Comparison of ENCODE assay signal across 10 cellular contexts in the genomic region with DNA sequence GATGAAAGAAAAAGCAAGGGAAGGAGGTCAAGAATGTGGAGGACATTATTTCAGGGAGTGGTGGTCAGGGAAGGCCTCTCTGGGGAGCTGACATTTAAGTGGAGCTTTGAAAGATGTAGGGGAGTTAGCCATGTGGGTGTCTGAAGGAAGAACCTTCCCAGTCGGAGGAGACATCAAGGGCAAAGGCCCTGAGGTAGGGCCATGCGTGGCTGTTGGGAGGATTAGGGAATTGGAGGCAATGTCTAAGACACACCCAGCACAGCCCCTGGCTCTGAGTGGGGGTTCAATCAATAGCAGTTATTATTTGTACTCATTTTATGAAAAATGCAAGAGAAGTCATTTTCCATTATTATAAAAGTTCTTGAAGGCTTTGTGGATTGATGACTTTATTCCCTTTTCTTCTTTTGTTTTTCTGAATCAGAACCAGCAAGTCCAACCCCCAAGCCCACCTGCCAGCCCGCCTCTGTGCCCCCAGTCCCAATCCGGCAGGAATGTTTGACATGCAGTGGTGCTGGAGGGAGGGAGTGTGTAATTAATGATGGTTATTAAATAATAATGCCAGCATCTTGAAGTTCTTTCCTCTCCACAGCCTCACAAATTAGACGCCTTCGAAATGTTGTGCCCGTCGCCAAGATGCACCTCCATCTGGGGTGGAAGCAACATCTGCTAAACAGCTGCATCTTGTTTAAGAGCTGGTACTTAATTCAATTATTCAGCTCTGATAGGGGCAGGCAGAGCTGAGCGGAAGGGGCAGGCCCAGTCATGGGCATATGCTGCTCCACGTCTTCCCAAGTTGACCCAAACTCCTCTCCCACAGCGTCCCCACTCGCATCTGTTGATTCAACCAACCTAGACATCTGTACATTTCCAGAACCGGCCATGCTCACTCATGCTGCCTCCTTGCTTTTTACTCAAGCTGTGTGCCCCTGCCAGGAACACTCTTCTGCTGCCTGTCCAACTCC.
DNase-seq lines count a peak whose midpoint lies in the region; ATAC-seq and TF ChIP-seq lines count a peak whose summit lies in the region.
"Had no signal": no experiment of that assay in that cellular context is flagged by ENCODE, and none has a peak within 500 bp of the region (broad histone marks: within the 10 kb centered on the region; RNA-seq: fewer than 3 reads in every experiment).

No MANE protein-coding gene starts in this region.

- H3K27me3 Mint-ChIP-seq in activated CD8-positive, alpha-beta T cell treated with anti-CD3 and anti-CD28 coated beads for 36 hours = peaks cover 38% of the 10 kb centered on the region

- TF ChIP-seq CTCF in HEK293 (tag by site-specific recombination; IDR thresholded peaks at IDR 0.05) (no peak), brain microvascular endothelial cell (IDR thresholded peaks at IDR 0.05; ENCODE audit: low read depth, low read length, missing control alignments) (no peak)
- no peak for TF ChIP-seq CTCF in activated CD8-positive, alpha-beta T cell treated with anti-CD3 and anti-CD28 coated beads for 36 hours (IDR thresholded peaks at IDR 0.05)

- H3K27ac ChIP-seq in HEK293 (ENCODE audit: extremely low read depth, low read depth, low read length) = no peak overlapping the region
- peak overlapping the region; percentile 54 for H3K27ac ChIP-seq in brain microvascular endothelial cell
- peak overlapping the region; percentile 22 for H3K27ac ChIP-seq in layer of hippocampus (ENCODE audit: low read depth, low read length)
- peak overlapping the region; percentile 89 for H3K27ac ChIP-seq in substantia nigra (ENCODE audit: low read depth, low read length, poor library complexity, severe bottlenecking)

- intact Hi-C loops in activated CD8-positive, alpha-beta T cell treated with anti-CD3 and anti-CD28 coated beads for 36 hours (cut with micrococcal nuclease) = no loop called here

- no peak for DNase-seq in brain microvascular endothelial cell
- DNase-seq in substantia nigra (lab: John Stamatoyannopoulos, UW) = no peak
- no peak for DNase-seq in activated CD8-positive, alpha-beta T cell treated with anti-CD3 and anti-CD28 coated beads for 36 hours
- DNase-seq: NCI-H1092 treated with DMSO at 0.1 percent for 48 hours had no signal

- no peaks in the 10 kb centered on the region for H3K27me3 ChIP-seq in brain microvascular endothelial cell (replicated peaks)
- H3K27me3 ChIP-seq in layer of hippocampus (ENCODE audit: control insufficient read depth, insufficient read depth, low read length) = no peaks in the 10 kb centered on the region

- H3K4me3 ChIP-seq in HEK293 (ENCODE audit: low read depth, low read length) (no peak overlapping the region), brain microvascular endothelial cell (ENCODE audit: low read depth, low read length) (no peak overlapping the region)

- in situ Hi-C loops in brain microvascular endothelial cell (cut with HindIII; ENCODE audit: low pct_ligation_motif_present, low sequenced_read_pairs) = no loop called here

- H3K36me3 ChIP-seq in HEK293 (ENCODE audit: control insufficient read depth in 2 of 2, insufficient read depth in 1 of 2, low read length in 2 of 2) = no peaks in the 10 kb centered on the region
- H3K36me3 ChIP-seq in brain microvascular endothelial cell (replicated peaks) = no peaks in the 10 kb centered on the region

- H3K4me3 Mint-ChIP-seq in activated CD8-positive, alpha-beta T cell treated with anti-CD3 and anti-CD28 coated beads for 36 hours = no peak overlapping the region
- H3K4me3 Mint-ChIP-seq: activated naive CD4-positive, alpha-beta T cell treated with anti-CD3 and anti-CD28 coated beads, Interleukin-2, amount 50 U/mL, for 24 hours; IgD-negative memory B cell had no signal

- H3K27ac Mint-ChIP-seq in activated CD8-positive, alpha-beta T cell treated with anti-CD3 and anti-CD28 coated beads for 36 hours = no peak overlapping the region
- H3K27ac Mint-ChIP-seq: activated naive CD4-positive, alpha-beta T cell treated with anti-CD3 and anti-CD28 coated beads, Interleukin-2, amount 50 U/mL, for 24 hours; IgD-negative memory B cell had no signal

- no peaks in the 10 kb centered on the region for H3K9me3 Mint-ChIP-seq in activated CD8-positive, alpha-beta T cell treated with anti-CD3 and anti-CD28 coated beads for 36 hours
- H3K9me3 Mint-ChIP-seq: activated naive CD4-positive, alpha-beta T cell treated with anti-CD3 and anti-CD28 coated beads, Interleukin-2, amount 50 U/mL, for 24 hours had no signal

- H3K4me1 ChIP-seq in HEK293 (ENCODE audit: control insufficient read depth, insufficient read depth, low read length) = peaks cover 5% of the 10 kb centered on the region; the same call in 1 of the 2 replicates

- H3K36me3 Mint-ChIP-seq in activated CD8-positive, alpha-beta T cell treated with anti-CD3 and anti-CD28 coated beads for 36 hours (ENCODE audit: low read depth) = no peaks in the 10 kb centered on the region
- H3K36me3 Mint-ChIP-seq: activated naive CD4-positive, alpha-beta T cell treated with anti-CD3 and anti-CD28 coated beads, Interleukin-2, amount 50 U/mL, for 24 hours had no signal

- CTCF ChIA-PET in HEK293 (lab: Yijun Ruan, JAX) = interaction anchor here (0.5 to 3.1 kb wide), 3 partner anchors 12 to 37 kb away, joined by 4 to 16 read pairs (median 6); no protein-coding TSS in a partner anchor
- CTCF ChIA-PET in activated CD8-positive, alpha-beta T cell treated with anti-CD3 and anti-CD28 coated beads for 36 hours (lab: Charles Lee) = interaction anchor here (0.8 to 1.9 kb wide), 2 partner anchors 12 to 37 kb away, joined by 5 read pairs; no protein-coding TSS in a partner anchor

- peaks cover 18% of the 10 kb centered on the region for H3K4me1 Mint-ChIP-seq in activated CD8-positive, alpha-beta T cell treated with anti-CD3 and anti-CD28 coated beads for 36 hours (ENCODE audit: low read depth)

- ATAC-seq in HG03520 (IDR thresholded peaks at IDR 0.05; ENCODE audit: unreplicated experiment) (no peak), HG03175 (IDR thresholded peaks at IDR 0.05; ENCODE audit: unreplicated experiment) (no peak)
- no peak for ATAC-seq in activated CD8-positive, alpha-beta T cell treated with anti-CD3 and anti-CD28 coated beads for 36 hours

- no peaks in the 10 kb centered on the region for H3K9me3 ChIP-seq in HEK293 (ENCODE audit: control insufficient read depth, insufficient read depth, low read depth, low read length)

- POLR2A ChIA-PET in HEK293 (lab: Yijun Ruan, JAX) = no interaction called here
- POLR2A ChIA-PET in activated CD8-positive, alpha-beta T cell treated with anti-CD3 and anti-CD28 coated beads for 36 hours (lab: Charles Lee) = no interaction called here

TF ChIP-seq in HEK293, 187 proteins besides CTCF, POLR2A, EP300 and RAD21:
- TF ChIP-seq, protein P1, sequence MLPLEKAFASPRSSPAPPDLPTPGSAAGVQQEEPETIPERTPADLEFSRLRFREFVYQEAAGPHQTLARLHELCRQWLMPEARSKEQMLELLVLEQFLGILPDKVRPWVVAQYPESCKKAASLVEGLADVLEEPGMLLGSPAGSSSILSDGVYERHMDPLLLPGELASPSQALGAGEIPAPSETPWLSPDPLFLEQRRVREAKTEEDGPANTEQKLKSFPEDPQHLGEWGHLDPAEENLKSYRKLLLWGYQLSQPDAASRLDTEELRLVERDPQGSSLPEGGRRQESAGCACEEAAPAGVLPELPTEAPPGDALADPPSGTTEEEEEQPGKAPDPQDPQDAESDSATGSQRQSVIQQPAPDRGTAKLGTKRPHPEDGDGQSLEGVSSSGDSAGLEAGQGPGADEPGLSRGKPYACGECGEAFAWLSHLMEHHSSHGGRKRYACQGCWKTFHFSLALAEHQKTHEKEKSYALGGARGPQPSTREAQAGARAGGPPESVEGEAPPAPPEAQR (tag by site-specific recombination; IDR thresholded peaks at IDR 0.05) = no peak
- peak; percentile 42; the same call in 1 of the 2 replicates for TF ChIP-seq ZNF623 (tag by site-specific recombination; IDR thresholded peaks at IDR 0.05)
TF ChIP-seq in HEK293: peak in this region for 1.
